In the genomic region with DNA sequence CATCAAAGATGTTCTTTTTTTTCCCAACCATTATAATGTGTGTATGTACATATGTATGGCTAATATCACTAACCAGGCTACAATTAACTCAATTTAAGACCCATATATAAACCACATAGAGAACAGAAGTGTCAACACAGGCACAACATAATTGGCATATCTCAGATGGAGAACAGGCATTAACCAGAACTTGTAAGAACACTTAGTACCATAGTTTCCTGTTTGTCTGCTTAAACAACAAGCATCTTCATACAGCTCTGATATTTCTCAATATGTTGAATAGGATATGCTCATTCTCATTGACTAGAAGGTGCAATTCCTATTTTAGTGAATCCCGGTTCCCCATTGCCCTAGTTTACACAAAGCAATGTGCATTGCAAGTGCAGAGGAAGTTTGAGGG, we compare ENCODE assay signal across 29 cellular contexts.
"Had no signal": no experiment of that assay in that cellular context is flagged by ENCODE, and none has a peak within 500 bp of the region (broad histone marks: within the 10 kb centered on the region; RNA-seq: fewer than 3 reads in every experiment).

No MANE protein-coding gene starts in this region.

- H3K27ac Mint-ChIP-seq: activated CD4-positive, alpha-beta T cell treated with anti-CD3 and anti-CD28 coated beads for 36 hours; activated CD4-positive, alpha-beta T cell treated with anti-CD3 and anti-CD28 coated beads, Interleukin-2, amount 10 ng/mL, durations not matched to agents 7 days and 5 days; activated CD8-positive, alpha-beta T cell treated with anti-CD3 and anti-CD28 coated beads, Interleukin-2, amount 10 ng/mL, durations not matched to agents 7 days and 5 days; activated naive CD4-positive, alpha-beta T cell treated with anti-CD3 and anti-CD28 coated beads, Interleukin-2, amount 50 U/mL, for 24 hours; activated naive CD8-positive, alpha-beta T cell treated with anti-CD3 and anti-CD28 coated beads, Interleukin-2, amount 10 ng/mL, durations not matched to agents 7 days and 5 days; activated T-cell treated with anti-CD3 and anti-CD28 coated beads, Interleukin-2, amount 50 U/mL, for 24 hours; activated T-helper 2 cell treated with anti-CD3 and anti-CD28 coated beads, Interferon-gamma antibody, Interleukin-2, Interleukin-4, amounts not matched to agents 10 μg/mL and 5 μg/mL and 100 μg/mL, durations not matched to agents 14 hours and 24 hours and 36 hours; WTC11 had no signal

- H3K4me1 Mint-ChIP-seq: activated CD4-positive, alpha-beta T cell treated with anti-CD3 and anti-CD28 coated beads for 36 hours; activated CD4-positive, alpha-beta T cell treated with anti-CD3 and anti-CD28 coated beads, Interleukin-2, amount 10 ng/mL, durations not matched to agents 7 days and 5 days; activated naive CD4-positive, alpha-beta T cell treated with anti-CD3 and anti-CD28 coated beads, Interleukin-2, amount 50 U/mL, for 24 hours; activated naive CD8-positive, alpha-beta T cell treated with anti-CD3 and anti-CD28 coated beads, Interleukin-2, amount 10 ng/mL, durations not matched to agents 7 days and 5 days had no signal

- H3K27me3 Mint-ChIP-seq: activated naive CD4-positive, alpha-beta T cell treated with anti-CD3 and anti-CD28 coated beads, Interleukin-2, amount 50 U/mL, for 24 hours had no signal

- DNase-seq: activated CD4-positive, alpha-beta T cell treated with anti-CD3 and anti-CD28 coated beads for 36 hours; activated CD4-positive, alpha-beta T cell treated with anti-CD3 and anti-CD28 coated beads, Interleukin-2, amount 10 ng/mL, durations not matched to agents 7 days and 5 days; activated CD4-positive, alpha-beta T cell treated with anti-CD3 and anti-CD28 coated beads, Interleukin-2, amount 50 U/mL, for 48 hours; activated CD8-positive, alpha-beta T cell treated with anti-CD3 and anti-CD28 coated beads, Interleukin-2, amount 10 ng/mL, durations not matched to agents 7 days and 5 days; activated gamma-delta T cell; activated naive CD4-positive, alpha-beta T cell treated with Interleukin-2 at 50 U/mL for 16 hours; activated naive CD8-positive, alpha-beta T cell treated with anti-CD3 and anti-CD28 coated beads, Interleukin-2, amount 10 ng/mL, durations not matched to agents 7 days and 5 days; activated T-cell treated with anti-CD3 and anti-CD28 coated beads, Interleukin-2, amount 50 U/mL, for 24 hours; amygdala; NCI-H1436; NCI-H1694; NCI-H2081 treated with DMSO at 0.1 percent for 48 hours; NCI-H226; NCI-H446 treated with DMSO at 0.1 percent for 48 hours; NCI-H524; NK-92 treated with Interleukin-12 subunit alpha and Interleukin-12 subunit beta, amount 100 ng/mL, for 24 hours; OCI-M1; Right ventricle myocardium superior; SW 1271; T-helper 1 cell; T-helper 2 cell; T1000 had no signal

- H3K36me3 Mint-ChIP-seq: activated naive CD4-positive, alpha-beta T cell treated with anti-CD3 and anti-CD28 coated beads, Interleukin-2, amount 50 U/mL, for 24 hours; activated naive CD8-positive, alpha-beta T cell treated with anti-CD3 and anti-CD28 coated beads, Interleukin-2, amount 10 ng/mL, durations not matched to agents 7 days and 5 days; WTC11 had no signal

- H3K27ac ChIP-seq: ascending aorta, cardiac muscle cell had no signal

- H3K9me3 ChIP-seq: ascending aorta had no signal

- H3K9me3 Mint-ChIP-seq: activated CD4-positive, alpha-beta T cell treated with anti-CD3 and anti-CD28 coated beads, Interleukin-2, amount 10 ng/mL, durations not matched to agents 7 days and 5 days; activated naive CD4-positive, alpha-beta T cell treated with anti-CD3 and anti-CD28 coated beads, Interleukin-2, amount 50 U/mL, for 24 hours; activated naive CD8-positive, alpha-beta T cell treated with anti-CD3 and anti-CD28 coated beads, Interleukin-2, amount 10 ng/mL, durations not matched to agents 7 days and 5 days; activated T-cell treated with anti-CD3 and anti-CD28 coated beads, Interleukin-2, amount 50 U/mL, for 24 hours; activated T-helper 2 cell treated with anti-CD3 and anti-CD28 coated beads, Interferon-gamma antibody, Interleukin-2, Interleukin-4, amounts not matched to agents 10 μg/mL and 5 μg/mL and 100 μg/mL, durations not matched to agents 14 hours and 24 hours and 36 hours; WTC11 had no signal

- H3K27me3 ChIP-seq: ascending aorta, cardiac muscle cell had no signal

- H3K4me3 ChIP-seq: ascending aorta, cardiac muscle cell, K562 had no signal

- H3K4me3 Mint-ChIP-seq: activated CD4-positive, alpha-beta T cell treated with anti-CD3 and anti-CD28 coated beads for 36 hours; activated CD4-positive, alpha-beta T cell treated with anti-CD3 and anti-CD28 coated beads, Interleukin-2, amount 10 ng/mL, durations not matched to agents 7 days and 5 days; activated CD8-positive, alpha-beta T cell treated with anti-CD3 and anti-CD28 coated beads, Interleukin-2, amount 10 ng/mL, durations not matched to agents 7 days and 5 days; activated naive CD4-positive, alpha-beta T cell treated with anti-CD3 and anti-CD28 coated beads, Interleukin-2, amount 50 U/mL, for 24 hours; activated naive CD8-positive, alpha-beta T cell treated with anti-CD3 and anti-CD28 coated beads, Interleukin-2, amount 10 ng/mL, durations not matched to agents 7 days and 5 days; activated T-cell treated with anti-CD3 and anti-CD28 coated beads, Interleukin-2, amount 50 U/mL, for 24 hours; WTC11 had no signal

- ATAC-seq: activated CD4-positive, alpha-beta T cell treated with anti-CD3 and anti-CD28 coated beads for 36 hours; activated CD4-positive, CD25-positive, alpha-beta regulatory T cell treated with anti-CD3 and anti-CD28 coated beads, Interleukin-2, amount 50 U/mL, for 24 hours; activated CD8-positive, alpha-beta T cell treated with anti-CD3 and anti-CD28 coated beads, Interleukin-2, amount 10 ng/mL, durations not matched to agents 7 days and 5 days; K562; WTC11 had no signal

- H3K4me1 ChIP-seq: ascending aorta had no signal

- H3K36me3 ChIP-seq: ascending aorta, cardiac muscle cell had no signal
